Comparison of ENCODE assay signal across 8 cellular contexts in the genomic region with DNA sequence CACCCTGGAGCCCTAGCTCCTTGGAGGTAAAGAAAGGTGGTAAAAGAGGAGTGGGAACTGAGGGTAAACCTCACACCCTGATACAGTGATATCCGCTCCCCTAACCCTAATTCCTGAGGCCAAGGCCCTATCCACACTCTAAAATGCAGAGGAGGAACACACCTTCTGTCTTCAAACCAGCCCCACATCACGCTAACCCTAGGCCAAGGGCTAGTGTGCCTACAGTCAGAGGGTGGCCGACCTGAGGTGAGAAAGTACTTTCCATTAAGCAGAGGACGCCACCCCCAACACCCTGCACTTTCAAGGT. TPM values are rescaled to one million over a fixed set of nuclear protein-coding genes. Genes with fewer than 3 reads are reported as not detected.
A peak's percentile ranks its signal among the peaks of the same experiment; 100 is the strongest.
DNase-seq lines count a peak whose midpoint lies in the region; ATAC-seq, FAIRE-seq and TF ChIP-seq lines count a peak whose summit lies in the region.

No MANE protein-coding gene starts in this region.

- no peaks in the 10 kb centered on the region for H3K4me1 ChIP-seq in small intestine (ENCODE audit: control insufficient read depth in 2 of 2, insufficient read depth in 1 of 2, low read depth in 1 of 2, low read length in 1 of 2)

- no peaks in the 10 kb centered on the region for H3K9me3 Mint-ChIP-seq in activated CD4-positive, alpha-beta memory T cell treated with anti-CD3 and anti-CD28 coated beads for 36 hours

- H3K36me3 ChIP-seq in small intestine (ENCODE audit: control insufficient read depth in 2 of 2, insufficient read depth in 2 of 2, low read length in 2 of 2) = peaks cover 0 to 2% of the 10 kb centered on the region in 2 donors

- no peaks in the 10 kb centered on the region for H3K27me3 Mint-ChIP-seq in activated CD4-positive, alpha-beta memory T cell treated with anti-CD3 and anti-CD28 coated beads for 36 hours

- in situ Hi-C loops in ACHN (cut with HindIII; ENCODE audit: low pct_ligation_motif_present, low pct_unique_long_range_greater_than_20kb, low sequenced_read_pairs) = no loop called here

- WGBS in small intestine, 3 donors = 4 to 5% (median 5%) methylated on average over 4 of the region's 4 CpGs

- intact Hi-C loops in activated CD4-positive, alpha-beta memory T cell treated with anti-CD3 and anti-CD28 coated beads for 36 hours (cut with micrococcal nuclease) = loop anchor here (1.0 to 2.0 kb wide), 4 partner anchors 15 to 43 kb away; partner anchors contain the start of gene FCHSD1

- TF ChIP-seq CTCF in HFF-Myc (IDR thresholded peaks at IDR 0.05; ENCODE audit: low read depth, low read length, missing control alignments) = no peak

- H3K4me3 Mint-ChIP-seq in activated CD4-positive, alpha-beta memory T cell treated with anti-CD3 and anti-CD28 coated beads for 36 hours = peak overlapping the region; percentile 94

- peak overlapping the region; percentile 66 for H3K27ac Mint-ChIP-seq in activated CD4-positive, alpha-beta memory T cell treated with anti-CD3 and anti-CD28 coated beads for 36 hours

- peaks cover 42% of the 10 kb centered on the region for H3K4me1 Mint-ChIP-seq in activated CD4-positive, alpha-beta memory T cell treated with anti-CD3 and anti-CD28 coated beads for 36 hours (ENCODE audit: low read depth)

- CTCF ChIA-PET in activated CD4-positive, alpha-beta memory T cell treated with anti-CD3 and anti-CD28 coated beads for 36 hours (lab: Charles Lee) = interaction anchor here (1.0 to 10.4 kb wide), 8 partner anchors 18 to 333 kb away, joined by 3 to 120 read pairs (median 18); partner anchors contain the start of genes DIAPH1 and RNF14

- H3K4me3 ChIP-seq in HFF-Myc (replicated peaks; ENCODE audit: low read depth, low read length) = peak overlapping the region; percentile 95
- peak overlapping the region; percentile 91 for H3K4me3 ChIP-seq in iPS-11a (ENCODE audit: low read depth, low read length)
- peak overlapping the region; percentile 84 for H3K4me3 ChIP-seq in small intestine (ENCODE audit: low read depth in 1 of 2, low read length in 2 of 2)

- H3K27me3 ChIP-seq in small intestine (ENCODE audit: control insufficient read depth in 2 of 2, insufficient read depth in 2 of 2, low read length in 2 of 2) = no peaks in the 10 kb centered on the region

- no peak for FAIRE-seq in small intestine (lab: Jason Lieb, UNC)

- DNase-seq in HFF-Myc (ENCODE audit: extremely low read depth, low read depth) = no peak
- no peak for DNase-seq in activated CD4-positive, alpha-beta memory T cell treated with anti-CD3 and anti-CD28 coated beads for 36 hours
- no peak for DNase-seq in small intestine
- no peak for DNase-seq in germinal center (ENCODE audit: low spot score)
- no peak for DNase-seq in ACHN
- DNase-seq in NCI-H187 (lab: John Stamatoyannopoulos, UW) = no peak

- peaks cover 14% of the 10 kb centered on the region for H3K36me3 Mint-ChIP-seq in activated CD4-positive, alpha-beta memory T cell treated with anti-CD3 and anti-CD28 coated beads for 36 hours

- peak overlapping the region in 1 of 2 donors; percentile 90 for H3K27ac ChIP-seq in small intestine (ENCODE audit: low read depth in 1 of 2, low read length in 1 of 2)

- no peaks in the 10 kb centered on the region for H3K9me3 ChIP-seq in small intestine (ENCODE audit: control insufficient read depth, low read depth)

- POLR2A ChIA-PET in activated CD4-positive, alpha-beta memory T cell treated with anti-CD3 and anti-CD28 coated beads for 36 hours (lab: Charles Lee) = interaction anchor here (1.1 to 5.1 kb wide), 11 partner anchors 11 to 366 kb away, joined by 3 to 44 read pairs (median 8); partner anchors contain the start of genes DIAPH1 and FCHSD1

- ATAC-seq in GM19023 (IDR thresholded peaks at IDR 0.05; ENCODE audit: unreplicated experiment) = no peak

RNA-seq across cellular contexts. Expression of gene HDAC3, which starts 0.6 kb away (rescaled TPM):
- 10 to 100 TPM; 65.2 to 71.5 TPM for total RNA-seq in activated CD4-positive, alpha-beta memory T cell treated with anti-CD3 and anti-CD28 coated beads for 36 hours
- 10 to 100 TPM; 39.0 to 56.2 (median 42.9) TPM for polyA plus RNA-seq in small intestine

RNA-seq across cellular contexts. Expression of gene RELL2, which starts 0.7 kb away (rescaled TPM):
- 10 to 100 TPM; 17.8 to 17.9 TPM for total RNA-seq in activated CD4-positive, alpha-beta memory T cell treated with anti-CD3 and anti-CD28 coated beads for 36 hours
- 1 to 10 TPM; 3.4 to 5.4 (median 4.3) TPM for polyA plus RNA-seq in small intestine

RNA-seq across cellular contexts. Expression of gene FCHSD1, which starts 15.2 kb away (rescaled TPM):
- 10 to 100 TPM; 40.1 to 46.0 TPM for total RNA-seq in activated CD4-positive, alpha-beta memory T cell treated with anti-CD3 and anti-CD28 coated beads for 36 hours
- 10 to 100 TPM in 2 of 3 donors, 1 to 10 TPM in 1; 8.3 to 14.8 (median 12.4) TPM for polyA plus RNA-seq in small intestine

RNA-seq across cellular contexts. Expression of gene DIAPH1, which starts 17.3 kb away (rescaled TPM):
- 100 to 1,000 TPM; 225 to 227 TPM for total RNA-seq in activated CD4-positive, alpha-beta memory T cell treated with anti-CD3 and anti-CD28 coated beads for 36 hours
- 10 to 100 TPM; 58.4 to 97.3 (median 87.8) TPM for polyA plus RNA-seq in small intestine

RNA-seq across cellular contexts. Expression of gene ARAP3, which starts 46.0 kb away (rescaled TPM):
- 1 to 10 TPM; 5.1 to 5.2 TPM for total RNA-seq in activated CD4-positive, alpha-beta memory T cell treated with anti-CD3 and anti-CD28 coated beads for 36 hours
- 1 to 10 TPM in 2 of 3 donors, under 1 TPM in 1; 0.45 to 7.7 (median 1.6) TPM for polyA plus RNA-seq in small intestine
